In the genomic region with DNA sequence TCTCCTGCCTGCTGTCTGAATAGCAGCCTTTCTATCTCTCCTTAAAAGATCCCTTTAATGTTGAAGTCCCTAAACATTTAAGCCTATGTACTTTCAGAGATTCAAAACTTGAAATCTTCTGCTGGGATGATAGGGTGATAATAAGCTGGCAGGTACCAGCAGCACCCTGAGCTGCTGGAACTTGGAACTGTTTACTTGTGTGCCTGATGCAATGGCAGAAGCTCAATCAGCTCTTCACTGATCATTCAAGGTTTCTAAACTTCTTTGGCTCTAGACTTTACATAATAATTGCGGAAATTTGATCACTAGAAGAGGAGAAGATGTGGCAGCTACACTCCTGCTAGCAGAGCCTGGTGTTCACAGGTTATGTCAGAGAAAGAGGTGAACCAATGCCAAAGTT, we compare ENCODE assay signal across 14 cellular contexts.
"Had no signal": no experiment of that assay in that cellular context is flagged by ENCODE, and none has a peak within 500 bp of the region (broad histone marks: within the 10 kb centered on the region; RNA-seq: fewer than 3 reads in every experiment).

No MANE protein-coding gene starts in this region.

- H3K4me3 ChIP-seq: ovary, right lobe of liver, stomach, testis had no signal

- H3K27ac Mint-ChIP-seq: activated CD4-positive, alpha-beta memory T cell treated with anti-CD3 and anti-CD28 coated beads for 36 hours; activated CD4-positive, alpha-beta T cell treated with anti-CD3 and anti-CD28 coated beads for 36 hours; activated CD8-positive, alpha-beta memory T cell treated with anti-CD3 and anti-CD28 coated beads, Interleukin-2, amount 10 ng/mL, durations not matched to agents 7 days and 5 days; activated naive CD4-positive, alpha-beta T cell treated with anti-CD3 and anti-CD28 coated beads, Interleukin-2, amount 10 ng/mL, durations not matched to agents 7 days and 5 days; endodermal cell had no signal

- H3K9me3 Mint-ChIP-seq: activated CD4-positive, alpha-beta memory T cell treated with anti-CD3 and anti-CD28 coated beads for 36 hours; activated naive CD4-positive, alpha-beta T cell treated with anti-CD3 and anti-CD28 coated beads, Interleukin-2, amount 10 ng/mL, durations not matched to agents 7 days and 5 days; endodermal cell had no signal

- ATAC-seq: activated CD4-positive, alpha-beta T cell treated with anti-CD3 and anti-CD28 coated beads for 36 hours; activated CD8-positive, alpha-beta memory T cell treated with anti-CD3 and anti-CD28 coated beads, Interleukin-2, amount 10 ng/mL, durations not matched to agents 7 days and 5 days; left cardiac atrium had no signal

- H3K4me3 Mint-ChIP-seq: activated CD4-positive, alpha-beta memory T cell treated with anti-CD3 and anti-CD28 coated beads for 36 hours; activated CD4-positive, alpha-beta T cell treated with anti-CD3 and anti-CD28 coated beads for 36 hours; activated CD8-positive, alpha-beta memory T cell treated with anti-CD3 and anti-CD28 coated beads, Interleukin-2, amount 10 ng/mL, durations not matched to agents 7 days and 5 days; activated naive CD4-positive, alpha-beta T cell treated with anti-CD3 and anti-CD28 coated beads, Interleukin-2, amount 10 ng/mL, durations not matched to agents 7 days and 5 days; endodermal cell had no signal

- DNase-seq: activated CD4-positive, alpha-beta memory T cell treated with anti-CD3 and anti-CD28 coated beads for 36 hours; activated CD4-positive, alpha-beta T cell treated with anti-CD3 and anti-CD28 coated beads for 36 hours; activated CD8-positive, alpha-beta memory T cell treated with anti-CD3 and anti-CD28 coated beads, Interleukin-2, amount 10 ng/mL, durations not matched to agents 7 days and 5 days; activated naive CD4-positive, alpha-beta T cell treated with anti-CD3 and anti-CD28 coated beads, Interleukin-2, amount 10 ng/mL, durations not matched to agents 7 days and 5 days; activated T-cell treated with anti-CD3 and anti-CD28 coated beads, Interleukin-2, amount 50 U/mL, for 1 hour; dermis blood vessel endothelial cell; endodermal cell; head of caudate nucleus; left cardiac atrium; ovary; right lobe of liver; stomach; testis had no signal

- H3K4me1 ChIP-seq: testis had no signal

- H3K27ac ChIP-seq: ovary, right lobe of liver, stomach, testis, VCaP had no signal

- H3K36me3 ChIP-seq: ovary had no signal

- H3K4me1 Mint-ChIP-seq: activated CD4-positive, alpha-beta T cell treated with anti-CD3 and anti-CD28 coated beads for 36 hours; activated CD8-positive, alpha-beta memory T cell treated with anti-CD3 and anti-CD28 coated beads, Interleukin-2, amount 10 ng/mL, durations not matched to agents 7 days and 5 days; activated naive CD4-positive, alpha-beta T cell treated with anti-CD3 and anti-CD28 coated beads, Interleukin-2, amount 10 ng/mL, durations not matched to agents 7 days and 5 days; endodermal cell had no signal

- H3K27me3 ChIP-seq: ovary, right lobe of liver, stomach, testis had no signal

- H3K27me3 Mint-ChIP-seq: activated CD4-positive, alpha-beta memory T cell treated with anti-CD3 and anti-CD28 coated beads for 36 hours; activated CD4-positive, alpha-beta T cell treated with anti-CD3 and anti-CD28 coated beads for 36 hours; activated CD8-positive, alpha-beta memory T cell treated with anti-CD3 and anti-CD28 coated beads, Interleukin-2, amount 10 ng/mL, durations not matched to agents 7 days and 5 days; activated naive CD4-positive, alpha-beta T cell treated with anti-CD3 and anti-CD28 coated beads, Interleukin-2, amount 10 ng/mL, durations not matched to agents 7 days and 5 days had no signal

- H3K9me3 ChIP-seq: ovary, right lobe of liver, stomach, testis had no signal
